16 cellular contexts compared by ENCODE assay signal in genomic region chrX:13590914-13591313, GRCh38. TPM values are rescaled to one million over a fixed set of nuclear protein-coding genes. Genes with fewer than 3 reads are reported as not detected.
A peak's percentile ranks its signal among the peaks of the same experiment; 100 is the strongest.
DNase-seq lines count a peak whose midpoint lies in the region; ATAC-seq and TF ChIP-seq lines count a peak whose summit lies in the region.
"Had no signal": no experiment of that assay in that cellular context is flagged by ENCODE, and none has a peak within 500 bp of the region (broad histone marks: within the 10 kb centered on the region; RNA-seq: fewer than 3 reads in every experiment).

No MANE protein-coding gene starts in this region.

- in situ Hi-C loops in GM13976 (cut with MboI; ENCODE audit: low sequenced_read_pairs, unreplicated experiment): no loop called here

- ATAC-seq in left colon: peak; percentile 32
- ATAC-seq in left ventricle myocardium superior: no peak
- ATAC-seq: A549; CD8-positive, alpha-beta T cell had no signal

- peak; percentile 84 for TF ChIP-seq EP300 in Ishikawa (IDR thresholded peaks at IDR 0.05; ENCODE audit: borderline replicate concordance)

- DNase-seq in NCI-H69 (lab: John Stamatoyannopoulos, UW) (peak; percentile 45), left colon (no peak), NCI-H146 (lab: John Stamatoyannopoulos, UW) (no peak), GM13976 (ENCODE audit: low spot score) (no peak), left ventricle myocardium superior (no peak)
- DNase-seq: AML-193; Caco-2; Calu3; CD4-positive, alpha-beta T cell; CD8-positive, alpha-beta T cell; DMS79 treated with DMSO at 0.1 percent for 48 hours; GF-D8 had no signal

- no peak for TF ChIP-seq RAD21 in Ishikawa (IDR thresholded peaks at IDR 0.05; ENCODE audit: low read depth)

- no peak for TF ChIP-seq CTCF in GM13976 (IDR thresholded peaks at IDR 0.05; ENCODE audit: borderline replicate concordance, control extremely low read depth, extremely low read depth, insufficient read depth, missing control alignments)

- intact Hi-C loops in left colon (cut with DNase I, micrococcal nuclease): no loop called here
- intact Hi-C loops in left ventricle myocardium superior (cut with micrococcal nuclease): no loop called here

TF ChIP-seq in Ishikawa, 13 proteins besides CTCF, POLR2A, EP300 and RAD21:
- TF ChIP-seq FOXM1 (IDR thresholded peaks at IDR 0.05; ENCODE audit: borderline replicate concordance, low read depth) (peak; percentile 70; the same call in 1 of the 2 replicates), REST (IDR thresholded peaks at IDR 0.05; ENCODE audit: low read depth) (no peak), EGR1 (IDR thresholded peaks at IDR 0.05) (no peak), TAF1 (IDR thresholded peaks at IDR 0.05; ENCODE audit: low read depth) (no peak), MAX (IDR thresholded peaks at IDR 0.05) (no peak), USF1 (IDR thresholded peaks at IDR 0.05) (no peak), YY1 (IDR thresholded peaks at IDR 0.05; ENCODE audit: low read depth) (no peak), CREB1 (IDR thresholded peaks at IDR 0.05; ENCODE audit: low read depth) (no peak), NFIC (IDR thresholded peaks at IDR 0.05) (peak; percentile 36; the same call in 1 of the 2 replicates), CEBPB (IDR thresholded peaks at IDR 0.05) (no peak), TEAD4 (IDR thresholded peaks at IDR 0.05) (peak; percentile 74), TCF12 (IDR thresholded peaks at IDR 0.05; ENCODE audit: low read depth) (peak; percentile 75), ZBTB7A (IDR thresholded peaks at IDR 0.05; ENCODE audit: low read depth) (no peak)

RNA-seq across cellular contexts. Expression of gene EGFL6, which starts 21.5 kb away (rescaled TPM):
- under 1 TPM in 1 of 2 donors, not detected in 1; 0.11 TPM for total RNA-seq in left colon
- not detected for total RNA-seq in left ventricle myocardium superior
- total RNA-seq: A172; B cell; Calu3; CD4-positive, alpha-beta T cell; CD8-positive, alpha-beta T cell had no signal
